In the genomic region with DNA sequence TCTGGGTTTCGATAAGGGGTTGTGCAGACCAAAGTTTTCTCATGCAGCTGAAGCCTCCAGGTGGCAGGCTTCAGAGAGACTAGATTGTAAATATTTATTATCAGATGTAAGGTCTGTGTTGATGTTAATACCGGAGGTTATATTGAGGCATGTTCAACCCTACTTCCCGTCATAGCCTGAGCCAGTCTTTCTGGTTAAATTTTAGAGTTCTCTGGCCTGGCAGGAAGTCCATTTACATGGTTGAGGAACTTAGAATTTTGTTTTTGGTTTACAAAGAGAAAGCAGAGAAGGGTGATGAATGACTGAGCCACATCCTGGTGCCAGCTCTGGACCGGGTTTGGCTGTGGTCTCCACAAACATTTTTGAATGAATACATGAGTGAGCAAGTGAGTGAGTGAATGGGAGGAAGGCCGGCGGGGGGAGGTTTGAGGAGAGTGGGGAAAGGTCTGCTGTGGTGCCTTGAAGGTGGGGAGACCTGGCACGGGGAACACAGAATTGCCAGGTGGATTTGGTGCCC, we compare ENCODE assay signal across 14 cellular contexts.
DNase-seq lines count a peak whose midpoint lies in the region; ATAC-seq, FAIRE-seq and TF ChIP-seq lines count a peak whose summit lies in the region.
"Had no signal": no experiment of that assay in that cellular context is flagged by ENCODE, and none has a peak within 500 bp of the region (broad histone marks: within the 10 kb centered on the region; RNA-seq: fewer than 3 reads in every experiment).

No MANE protein-coding gene starts in this region.

- H3K27me3 ChIP-seq in ascending aorta: no peaks in the 10 kb centered on the region
- H3K27me3 ChIP-seq: left lung, spleen had no signal

- H3K4me3 Mint-ChIP-seq in natural killer cell: peak overlapping the region; percentile 21
- no peak overlapping the region for H3K4me3 Mint-ChIP-seq in osteocyte (ENCODE audit: unreplicated experiment)

- no peak overlapping the region for H3K4me3 ChIP-seq in ascending aorta
- H3K4me3 ChIP-seq: left lung, spleen had no signal

- TF ChIP-seq POLR2A in H54 (IDR thresholded peaks at IDR 0.05; ENCODE audit: low read depth, low read length): no peak

- H3K36me3 ChIP-seq in ascending aorta: no peaks in the 10 kb centered on the region
- H3K36me3 ChIP-seq: left lung, spleen had no signal

- no peaks in the 10 kb centered on the region for H3K9me3 ChIP-seq in ascending aorta
- H3K9me3 ChIP-seq: left lung, spleen had no signal

- H3K27ac Mint-ChIP-seq in natural killer cell: peak overlapping the region; percentile 32 to 55
- H3K27ac Mint-ChIP-seq in osteocyte (ENCODE audit: unreplicated experiment): no peak overlapping the region

- ATAC-seq in HG03354 (IDR thresholded peaks at IDR 0.05; ENCODE audit: poor library complexity, severe bottlenecking, unreplicated experiment): peak; percentile 75
- peak in 1 of 3 donors; percentile 68 for ATAC-seq in natural killer cell
- ATAC-seq: left lung, Panc1 had no signal

- peaks cover 0 to 2% of the 10 kb centered on the region in 2 donors for H3K4me1 ChIP-seq in ascending aorta

- H3K9me3 Mint-ChIP-seq in natural killer cell (no peaks in the 10 kb centered on the region), osteocyte (ENCODE audit: unreplicated experiment) (no peaks in the 10 kb centered on the region)

- peak overlapping the region; percentile 35 to 68 for H3K27ac ChIP-seq in ascending aorta
- H3K27ac ChIP-seq: left lung, spleen had no signal

- DNase-seq in GDM1 (lab: John Stamatoyannopoulos, UW) (peak; percentile 13), ascending aorta (ENCODE audit: low spot score in 2 of 2) (no peak), natural killer cell (no peak), DMS153 treated with DMSO at 0.1 percent for 48 hours (lab: John Stamatoyannopoulos, UW; ENCODE audit: unreplicated experiment) (no peak), H54 (ENCODE audit: insufficient read length, low spot score) (no peak), OCI-M2 (lab: John Stamatoyannopoulos, UW; ENCODE audit: unreplicated experiment) (no peak), osteocyte (ENCODE audit: extremely low spot score, unreplicated experiment) (no peak)
- DNase-seq: activated CD4-positive, alpha-beta T cell treated with anti-CD3 and anti-CD28 coated beads, Interleukin-2, amount 50 U/mL, for 4 hours; left lung; spleen had no signal

- intact Hi-C loops in ascending aorta (cut with DNase I): no loop called here
- intact Hi-C loops in natural killer cell (cut with micrococcal nuclease): no loop called here

- H3K27me3 Mint-ChIP-seq in natural killer cell (ENCODE audit: low read depth in 2 of 2): no peaks in the 10 kb centered on the region
- no peaks in the 10 kb centered on the region for H3K27me3 Mint-ChIP-seq in osteocyte (ENCODE audit: unreplicated experiment)

- FAIRE-seq in H54 (lab: Jason Lieb, UNC): no peak
- FAIRE-seq: G401.6, GM19239 had no signal

- H3K36me3 Mint-ChIP-seq in natural killer cell (no peaks in the 10 kb centered on the region), osteocyte (ENCODE audit: unreplicated experiment) (peaks cover 4% of the 10 kb centered on the region)

- TF ChIP-seq CTCF in ascending aorta (IDR thresholded peaks at IDR 0.05) (no peak), natural killer cell (IDR thresholded peaks at IDR 0.05) (no peak), osteocyte (IDR thresholded peaks at IDR 0.05) (no peak)

- H3K4me1 Mint-ChIP-seq in natural killer cell (peaks cover 13 to 15% of the 10 kb centered on the region in 2 donors), osteocyte (ENCODE audit: unreplicated experiment) (peaks cover 14% of the 10 kb centered on the region)
